Comparison of ENCODE assay signal across 8 cellular contexts in genomic region chr11:126194121-126194543, GRCh38. TPM values are rescaled to one million over a fixed set of nuclear protein-coding genes. Genes with fewer than 3 reads are reported as not detected.
DNase-seq lines count a peak whose midpoint lies in the region; ATAC-seq, FAIRE-seq and TF ChIP-seq lines count a peak whose summit lies in the region.

No MANE protein-coding gene starts in this region.

- no peak for FAIRE-seq in H54 (lab: Jason Lieb, UNC)

- peaks cover 31% of the 10 kb centered on the region for H3K36me3 Mint-ChIP-seq in activated naive CD8-positive, alpha-beta T cell treated with anti-CD3 and anti-CD28 coated beads, Interleukin-2, amount 10 ng/mL, durations not matched to agents 7 days and 5 days

- POLR2A ChIA-PET in activated naive CD8-positive, alpha-beta T cell treated with anti-CD3 and anti-CD28 coated beads, Interleukin-2, amount 10 ng/mL, durations not matched to agents 7 days and 5 days (lab: Charles Lee), result interaction anchor here (0.6 kb wide), 2 partner anchors 109 to 570 kb away, joined by 3 to 4 read pairs; no protein-coding TSS in a partner anchor

- H3K27me3 Mint-ChIP-seq in activated naive CD8-positive, alpha-beta T cell treated with anti-CD3 and anti-CD28 coated beads, Interleukin-2, amount 10 ng/mL, durations not matched to agents 7 days and 5 days, result no peaks in the 10 kb centered on the region

- no peak overlapping the region for H3K4me3 Mint-ChIP-seq in activated naive CD8-positive, alpha-beta T cell treated with anti-CD3 and anti-CD28 coated beads, Interleukin-2, amount 10 ng/mL, durations not matched to agents 7 days and 5 days

- intact Hi-C loops in left cardiac atrium (cut with DNase I), result loop anchor here (1.0 to 5.0 kb wide), 3 partner anchors 252 to 271 kb away; no protein-coding TSS in a partner anchor

- no peak for TF ChIP-seq POLR2A in H54 (IDR thresholded peaks at IDR 0.05; ENCODE audit: low read depth, low read length)

- DNase-seq in Ammon's horn (ENCODE audit: low spot score) (peak; percentile 48), GM13977 (ENCODE audit: low spot score) (peak; percentile 56), NCI-H526 (lab: John Stamatoyannopoulos, UW) (peak; percentile 68 to 79), left cardiac atrium (no peak), smooth muscle cell of the brain vasculature (ENCODE audit: low read depth, low spot score) (peak; percentile 41), H54 (ENCODE audit: insufficient read length, low spot score) (no peak)
- no peak for DNase-seq in activated naive CD8-positive, alpha-beta T cell treated with anti-CD3 and anti-CD28 coated beads, Interleukin-2, amount 10 ng/mL, durations not matched to agents 7 days and 5 days

- ATAC-seq in activated naive CD8-positive, alpha-beta T cell treated with anti-CD3 and anti-CD28 coated beads, Interleukin-2, amount 10 ng/mL, durations not matched to agents 7 days and 5 days (ENCODE audit: low read depth), result peak; percentile 36
- ATAC-seq in left cardiac atrium (peak; percentile 60 to 74), GM21423 (IDR thresholded peaks at IDR 0.05; ENCODE audit: unreplicated experiment) (no peak)

- peak; percentile 69 for TF ChIP-seq CTCF in GM13977 (IDR thresholded peaks at IDR 0.05; ENCODE audit: extremely low read depth, insufficient read depth, missing control alignments)

- no peaks in the 10 kb centered on the region for H3K4me1 Mint-ChIP-seq in activated naive CD8-positive, alpha-beta T cell treated with anti-CD3 and anti-CD28 coated beads, Interleukin-2, amount 10 ng/mL, durations not matched to agents 7 days and 5 days

- peaks cover 6% of the 10 kb centered on the region for H3K9me3 Mint-ChIP-seq in activated naive CD8-positive, alpha-beta T cell treated with anti-CD3 and anti-CD28 coated beads, Interleukin-2, amount 10 ng/mL, durations not matched to agents 7 days and 5 days

- no peak overlapping the region for H3K27ac Mint-ChIP-seq in activated naive CD8-positive, alpha-beta T cell treated with anti-CD3 and anti-CD28 coated beads, Interleukin-2, amount 10 ng/mL, durations not matched to agents 7 days and 5 days

- in situ Hi-C loops in GM13977 (cut with MboI; ENCODE audit: low pct_unique_long_range_greater_than_20kb, low sequenced_read_pairs, unreplicated experiment), result loop anchor here (5.0 kb wide), 1 partner anchor 272 kb away; no protein-coding TSS in a partner anchor

RNA-seq across cellular contexts. Expression of gene RPUSD4, which starts 17.3 kb away (rescaled TPM):
- 10 to 100 TPM; 31.6 to 33.8 TPM for total RNA-seq in activated naive CD8-positive, alpha-beta T cell treated with anti-CD3 and anti-CD28 coated beads, Interleukin-2, amount 10 ng/mL, durations not matched to agents 7 days and 5 days
- total RNA-seq in left cardiac atrium, result 10 to 100 TPM; 18.9 to 19.2 TPM

RNA-seq across cellular contexts. Expression of gene FAM118B, which starts 17.4 kb away (rescaled TPM):
- total RNA-seq in activated naive CD8-positive, alpha-beta T cell treated with anti-CD3 and anti-CD28 coated beads, Interleukin-2, amount 10 ng/mL, durations not matched to agents 7 days and 5 days, result 10 to 100 TPM; 10.1 to 12.2 TPM
- 10 to 100 TPM; 14.8 to 19.1 TPM for total RNA-seq in left cardiac atrium

Comparison
In these comparisons a context has a peak if more than half of its experiments do, and no peak if none do; other contexts are left out.
1. DNase-seq: peak in Ammon's horn (single experiment), GM13977 (single experiment), NCI-H526 (2 of 2) and smooth muscle cell of the brain vasculature (single experiment); none in activated naive CD8-positive, alpha-beta T cell treated with anti-CD3 and anti-CD28 coated beads, Interleukin-2, amount 10 ng/mL, durations not matched to agents 7 days and 5 days (single experiment), left cardiac atrium (single experiment) and H54 (single experiment).